Comparison of ENCODE assay signal across 1 cellular context in the genomic region with DNA sequence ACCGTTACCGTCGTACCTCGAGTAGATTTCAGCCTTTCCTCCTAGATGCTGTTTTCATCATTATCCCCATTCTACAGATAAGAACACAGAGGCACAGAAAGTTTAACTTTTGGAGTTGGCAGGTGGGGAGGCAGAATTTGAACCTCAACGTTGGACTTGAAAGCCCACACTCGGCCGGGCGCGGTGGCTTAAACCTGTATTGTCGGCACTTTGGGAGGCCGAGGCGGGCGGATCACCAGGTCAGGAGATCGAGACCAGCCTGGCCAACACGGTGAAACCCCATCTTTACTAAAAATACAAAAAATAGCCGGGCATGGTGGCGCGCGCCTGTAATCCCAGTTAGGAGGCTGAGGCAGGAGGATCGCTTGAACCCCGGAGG.
TF ChIP-seq lines count a peak whose summit lies in the region.

No MANE protein-coding gene starts in this region.

TF ChIP-seq in HepG2, 621 proteins besides CTCF, POLR2A, EP300 and RAD21:
- TF ChIP-seq, protein P1, sequence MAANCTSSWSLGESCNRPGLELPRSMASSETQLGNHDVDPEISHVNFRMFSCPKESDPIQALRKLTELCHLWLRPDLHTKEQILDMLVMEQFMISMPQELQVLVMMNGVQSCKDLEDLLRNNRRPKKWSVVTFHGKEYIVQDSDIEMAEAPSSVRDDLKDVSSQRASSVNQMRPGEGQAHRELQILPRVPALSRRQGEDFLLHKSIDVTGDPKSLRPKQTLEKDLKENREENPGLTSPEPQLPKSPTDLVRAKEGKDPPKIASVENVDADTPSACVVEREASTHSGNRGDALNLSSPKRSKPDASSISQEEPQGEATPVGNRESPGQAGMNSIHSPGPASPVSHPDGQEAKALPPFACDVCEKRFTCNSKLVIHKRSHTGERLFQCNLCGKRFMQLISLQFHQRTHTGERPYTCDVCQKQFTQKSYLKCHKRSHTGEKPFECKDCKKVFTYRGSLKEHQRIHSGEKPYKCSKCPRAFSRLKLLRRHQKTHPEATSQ (CRISPR knock-in tag; IDR thresholded peaks at IDR 0.05; ENCODE audit: borderline replicate concordance), result no peak
- TF ChIP-seq ZNF629 (CRISPR knock-in tag; conservative IDR thresholded peaks at IDR 0.05), result peak; percentile 68
